8 cellular contexts compared by ENCODE assay signal in genomic region chr1:92961896-92962752, GRCh38. TPM values are rescaled to one million over a fixed set of nuclear protein-coding genes. Genes with fewer than 3 reads are reported as not detected.
DNase-seq lines count a peak whose midpoint lies in the region; ATAC-seq and TF ChIP-seq lines count a peak whose summit lies in the region.

No MANE protein-coding gene starts in this region.

- H3K79me2 ChIP-seq in DND-41 (ENCODE audit: insufficient read depth, low read length), result peaks cover 51% of the 10 kb centered on the region

- H3K4me3 ChIP-seq in DND-41 (ENCODE audit: low read depth in 1 of 2, low read length in 2 of 2) (peak overlapping the region; percentile 53 to 67), brain microvascular endothelial cell (ENCODE audit: low read depth, low read length) (peak overlapping the region; percentile 74), kidney epithelial cell (ENCODE audit: low read depth, low read length) (peak overlapping the region; percentile 77)

- peak overlapping the region; percentile 88 for H3K4me2 ChIP-seq in DND-41 (ENCODE audit: insufficient read depth, low read length)

- H3K27me3 ChIP-seq in DND-41 (ENCODE audit: insufficient read depth, low read length, poor library complexity) (no peaks in the 10 kb centered on the region), brain microvascular endothelial cell (replicated peaks) (no peaks in the 10 kb centered on the region), kidney epithelial cell (ENCODE audit: control insufficient read depth, insufficient read depth, low read length) (no peaks in the 10 kb centered on the region)

- H3K36me3 ChIP-seq in DND-41 (ENCODE audit: insufficient read depth, low read length), result no peaks in the 10 kb centered on the region; the same call in 1 of the 2 replicates
- no peaks in the 10 kb centered on the region for H3K36me3 ChIP-seq in brain microvascular endothelial cell (replicated peaks)
- no peaks in the 10 kb centered on the region for H3K36me3 ChIP-seq in kidney epithelial cell (ENCODE audit: control insufficient read depth, insufficient read depth, low read length)

- in situ Hi-C loops in brain microvascular endothelial cell (cut with HindIII; ENCODE audit: low pct_ligation_motif_present, low sequenced_read_pairs), result no loop called here

- no peak for TF ChIP-seq CTCF in DND-41 (IDR thresholded peaks at IDR 0.05; ENCODE audit: borderline replicate concordance, extremely low read depth, low read length, poor library complexity, severe bottlenecking)
- TF ChIP-seq CTCF in brain microvascular endothelial cell (IDR thresholded peaks at IDR 0.05; ENCODE audit: low read depth, low read length, missing control alignments), result no peak
- TF ChIP-seq CTCF in kidney epithelial cell (IDR thresholded peaks at IDR 0.05; ENCODE audit: insufficient read depth, low read length, poor library complexity, severe bottlenecking), result no peak

- peak overlapping the region; percentile 88 for H2AFZ ChIP-seq in DND-41 (ENCODE audit: low read depth, low read length)

- H3K4me1 ChIP-seq in DND-41 (ENCODE audit: insufficient read depth, low read length), result peaks cover 75% of the 10 kb centered on the region

- peak; percentile 7 for ATAC-seq in DND-41 (ENCODE audit: insufficient read depth, low read depth)
- peak; percentile 51 for ATAC-seq in GM21390 (IDR thresholded peaks at IDR 0.05; ENCODE audit: unreplicated experiment)

- no peaks in the 10 kb centered on the region for H4K20me1 ChIP-seq in DND-41 (ENCODE audit: insufficient read depth, low read length)

- peak overlapping the region; percentile 97 for H3K27ac ChIP-seq in DND-41 (ENCODE audit: low read length)
- peak overlapping the region; percentile 38 for H3K27ac ChIP-seq in brain microvascular endothelial cell

- peak overlapping the region; percentile 95 for H3K9ac ChIP-seq in DND-41 (ENCODE audit: low read depth, low read length)

- no peaks in the 10 kb centered on the region for H3K9me3 ChIP-seq in DND-41 (ENCODE audit: insufficient read depth, low read length, severe bottlenecking)

- DNase-seq in DND-41, result peak; percentile 52
- DNase-seq in HS-5 (ENCODE audit: low read depth), result peak; percentile 48
- peak; percentile 48 for DNase-seq in T-helper 9 cell
- no peak for DNase-seq in brain microvascular endothelial cell
- DNase-seq in kidney epithelial cell (ENCODE audit: low read depth), result no peak
- DNase-seq in stimulated activated CD4-positive, alpha-beta T cell treated with anti-CD3 and anti-CD28 coated beads, Interleukin-2, amount 100 ng/mL, for 24 hours, result peak; percentile 55 to 65
- DNase-seq in KG1 (lab: John Stamatoyannopoulos, UW), result no peak

RNA-seq across cellular contexts. Expression of gene DIPK1A, which starts 0.9 kb away (rescaled TPM):
- total RNA-seq in kidney epithelial cell, result 1.6 and 1.8 TPM in 2 replicates

Comparison
In these comparisons a context has a peak if more than half of its experiments do, and no peak if none do; other contexts are left out.
1. DNase-seq: peak in DND-41 (single experiment), HS-5 (single experiment), T-helper 9 cell (single experiment) and stimulated activated CD4-positive, alpha-beta T cell treated with anti-CD3 and anti-CD28 coated beads, Interleukin-2, amount 100 ng/mL, for 24 hours (2 of 2); none in brain microvascular endothelial cell (single experiment), kidney epithelial cell (single experiment) and KG1 (single experiment).
2. Peak in every context shown above with its lines, with median percentiles within 50 percentile points of each other: H3K4me3 ChIP-seq.